ENCODE assay signal across 16 cellular contexts in genomic region chr11:1150769-1151365, GRCh38. TPM values are rescaled to one million over a fixed set of nuclear protein-coding genes. Genes with fewer than 3 reads are reported as not detected.
DNase-seq lines count a peak whose midpoint lies in the region; ATAC-seq, FAIRE-seq and TF ChIP-seq lines count a peak whose summit lies in the region.
"Had no signal": no experiment of that assay in that cellular context is flagged by ENCODE, and none has a peak within 500 bp of the region (broad histone marks: within the 10 kb centered on the region; RNA-seq: fewer than 3 reads in every experiment).

No MANE protein-coding gene starts in this region.

- no TSS peak for BruUV-seq in HepG2 (replicated peaks; lab: Mats Ljungman, UMichigan)

- DNase-seq in A172 (ENCODE audit: low spot score) (peak; percentile 19), GM10248 (ENCODE audit: extremely low spot score) (peak; percentile 13), bronchial epithelial cell (ENCODE audit: low read depth) (peak; percentile 17), HepG2 (ENCODE audit: low spot score) (no peak), RKO (ENCODE audit: low spot score) (no peak), NCI-H1092 treated with DMSO at 0.1 percent for 48 hours (lab: John Stamatoyannopoulos, UW) (no peak), NCI-H510A (lab: John Stamatoyannopoulos, UW) (no peak)
- DNase-seq: activated T-cell treated with anti-CD3 and anti-CD28 coated beads for 4 hours; body of pancreas; CD8-positive, alpha-beta T cell; gastrocnemius medialis; NCI-H510A treated with DMSO at 0.1 percent for 48 hours; stimulated activated CD4-positive, alpha-beta T cell treated with anti-CD3 and anti-CD28 coated beads, Interleukin-12 subunit alpha, Interleukin-12 subunit beta, amount 100 ng/mL, for 4 hours; stimulated activated naive CD8-positive, alpha-beta T cell treated with anti-CD3 and anti-CD28 coated beads, Interleukin-15, Interleukin-2, amounts not matched to agents 100 U/mL and 50 U/mL, for 24 hours; T-helper 1 cell had no signal

- no peak overlapping the region for H3K4me2 ChIP-seq in HepG2 (ENCODE audit: low read depth, low read length)

- H3K27ac ChIP-seq in HepG2 (ENCODE audit: extremely low read length, insufficient read depth, low read length) = no peak overlapping the region
- H3K27ac ChIP-seq: body of pancreas, gastrocnemius medialis had no signal

- H3K79me2 ChIP-seq in HepG2 (ENCODE audit: insufficient read depth, low read length) = no peaks in the 10 kb centered on the region

- no peak for TF ChIP-seq RAD21 in HepG2 (CRISPR knock-in tag; IDR thresholded peaks at IDR 0.05)

- no peak overlapping the region for H3K9ac ChIP-seq in HepG2 (ENCODE audit: insufficient read depth, low read depth, low read length)

- POLR2A ChIA-PET in GM10248 (lab: Yijun Ruan, JAX) = no interaction called here
- POLR2A ChIA-PET in HepG2 (lab: Yijun Ruan, JAX) = no interaction called here

- CTCF ChIA-PET in GM10248 (lab: Yijun Ruan, JAX) (no interaction called here), HepG2 (lab: Yijun Ruan, JAX; ENCODE audit: low intra/inter-chr PET ratio, low total read pairs) (no interaction called here)

- intact Hi-C loops in HepG2 (cut with micrococcal nuclease; ENCODE audit: unreplicated experiment) = no loop called here

- TF ChIP-seq POLR2A in HepG2 (IDR thresholded peaks at IDR 0.05; ENCODE audit: insufficient read depth in 1 of 2, low read depth in 2 of 2, low read length in 2 of 2) = no peak

- TF ChIP-seq CTCF in GM10248 (IDR thresholded peaks at IDR 0.05; ENCODE audit: control extremely low read depth, extremely low read depth, low read depth, missing control alignments) (no peak), bronchial epithelial cell (IDR thresholded peaks at IDR 0.05; ENCODE audit: insufficient read depth, low read length, severe bottlenecking) (no peak), HepG2 (CRISPR knock-in tag; IDR thresholded peaks at IDR 0.05) (no peak)

- H3K27me3 ChIP-seq in bronchial epithelial cell (ENCODE audit: control insufficient read depth, insufficient read depth, low read length) (no peaks in the 10 kb centered on the region), HepG2 (ENCODE audit: control insufficient read depth in 1 of 2, insufficient read depth in 2 of 2, low read length in 2 of 2) (peaks cover 7 to 45% of the 10 kb centered on the region in 2 experiments; a peak in 4 of 5 replicates)
- H3K27me3 ChIP-seq: body of pancreas had no signal

- 0% methylated on average over 15 of the region's 18 CpGs for WGBS in HepG2 (ENCODE audit: low lambda C conversion rate)

- TF ChIP-seq EP300 in HepG2 (IDR thresholded peaks at IDR 0.05; ENCODE audit: low read depth in 2 of 2, low read length in 2 of 2) (no peak), HepG2 (CRISPR knock-in tag; IDR thresholded peaks at IDR 0.05; ENCODE audit: borderline replicate concordance) (no peak)

- no peak for ATAC-seq in HepG2
- ATAC-seq in GM21526 (IDR thresholded peaks at IDR 0.05; ENCODE audit: low FRiP score, unreplicated experiment) = no peak
- ATAC-seq: body of pancreas; CD8-positive, alpha-beta T cell; stimulated activated naive CD8-positive, alpha-beta T cell treated with anti-CD3 and anti-CD28 coated beads, Interleukin-15, Interleukin-2, amounts not matched to agents 100 U/mL and 50 U/mL, for 24 hours had no signal

- H3K9me3 ChIP-seq in HepG2 (ENCODE audit: low read length) = no peaks in the 10 kb centered on the region
- H3K9me3 ChIP-seq: body of pancreas, gastrocnemius medialis had no signal

- in situ Hi-C loops in HepG2 (cut with HindIII; ENCODE audit: extremely low pct_ligation_motif_present, low pct_unique_long_range_greater_than_20kb) = no loop called here

- H4K20me1 ChIP-seq in HepG2 (ENCODE audit: insufficient read depth, low read length) = no peaks in the 10 kb centered on the region

- FAIRE-seq in bronchial epithelial cell (lab: Jason Lieb, UNC) (no peak), HepG2 (lab: Jason Lieb, UNC) (no peak)

- no peaks in the 10 kb centered on the region for H3K36me3 ChIP-seq in bronchial epithelial cell (ENCODE audit: control insufficient read depth, insufficient read depth, low read length)
- H3K36me3 ChIP-seq in HepG2 (replicated peaks in 1 of 2; ENCODE audit: control insufficient read depth in 1 of 2, insufficient read depth in 2 of 2, low read length in 2 of 2) = no peaks in the 10 kb centered on the region
- H3K36me3 ChIP-seq: gastrocnemius medialis had no signal

- H3K4me3 ChIP-seq in bronchial epithelial cell (ENCODE audit: low read depth, low read length) (no peak overlapping the region), HepG2 (replicated peaks in 1 of 3; ENCODE audit: insufficient read depth in 1 of 3, low read depth in 2 of 3, low read length in 3 of 3) (no peak overlapping the region)
- H3K4me3 ChIP-seq: body of pancreas, gastrocnemius medialis had no signal

- no peak overlapping the region for H2AFZ ChIP-seq in HepG2 (ENCODE audit: low read length)

- H3K4me1 ChIP-seq in HepG2 (ENCODE audit: insufficient read depth, low read length) = peaks cover 29% of the 10 kb centered on the region
- H3K4me1 ChIP-seq: body of pancreas, gastrocnemius medialis had no signal

TF ChIP-seq in HepG2, 621 proteins besides CTCF, POLR2A, EP300 and RAD21:
- no peak for TF ChIP-seq USF2 (IDR thresholded peaks at IDR 0.05; ENCODE audit: low read depth, low read length)
- TF ChIP-seq USF2 (CRISPR knock-in tag; IDR thresholded peaks at IDR 0.05; ENCODE audit: borderline replicate concordance) = no peak
- TF ChIP-seq FOSL2 (CRISPR knock-in tag; IDR thresholded peaks at IDR 0.05) = peak; percentile 19; the same call in 1 of the 2 replicates

RNA-seq across cellular contexts. Expression of gene MUC5AC, which starts 6.9 kb away (rescaled TPM):
- total RNA-seq in A172 (2014; rRNA removed; shearing (Covaris generic)) = not detected in 2 replicates
- total RNA-seq in bronchial epithelial cell (under 0.01 TPM in 1 of 2 replicates, not detected in the other), HepG2 (2016; rRNA removed; fragmentation: Illumina TruSeq; extraction: Trizol) (not detected in 2 replicates)
- not detected in 2 replicates for total RNA-seq in HepG2 (2016; cell fraction: cytosol; rRNA removed; fragmentation: Illumina TruSeq; extraction: Trizol; ENCODE audit: low read depth)
- total RNA-seq in HepG2 (2016; cell fraction: insoluble cytoplasmic fraction; rRNA removed; fragmentation: Illumina TruSeq; extraction: Trizol) = not detected in 2 replicates
- not detected in 2 replicates for total RNA-seq in HepG2 (2016; cell fraction: membrane; rRNA removed; fragmentation: Illumina TruSeq; extraction: Trizol)
- total RNA-seq in HepG2 (2016; cell fraction: nucleus; rRNA removed; fragmentation: Illumina TruSeq; extraction: Trizol) = not detected in 2 replicates
- polyA plus RNA-seq in HepG2 (2011; rRNA removed) = under 0.01 TPM in 2 replicates
- under 0.01 TPM in 1 of 2 replicates, not detected in the other for polyA plus RNA-seq in HepG2 (2011; cell fraction: cytosol; rRNA removed)
- polyA plus RNA-seq in HepG2 (2011; cell fraction: nucleus; rRNA removed) = 0.02 TPM in 2 replicates
- not detected in 2 replicates for polyA plus RNA-seq in HepG2 (2012)
- not detected in 2 replicates for polyA plus RNA-seq in HepG2 (2016; cell fraction: cytosol; fragmentation: Illumina TruSeq; extraction: Trizol; ENCODE audit: low read depth)
- not detected in 2 replicates for polyA plus RNA-seq in HepG2 (2016; cell fraction: insoluble cytoplasmic fraction; fragmentation: Illumina TruSeq; extraction: Trizol; ENCODE audit: low read depth)
- not detected in 2 replicates for polyA plus RNA-seq in HepG2 (2016; cell fraction: membrane; fragmentation: Illumina TruSeq; extraction: Trizol; ENCODE audit: low read depth)
- polyA plus RNA-seq in HepG2 (2016; cell fraction: nucleus; fragmentation: Illumina TruSeq; extraction: Trizol; ENCODE audit: insufficient read depth, low read depth) = 0.03 TPM in 1 of 2 replicates, not detected in the other
- not detected in 2 replicates for polyA minus RNA-seq in HepG2 (2011; rRNA and poly(A)+ RNA removed; ENCODE audit: low replicate concordance)
- polyA minus RNA-seq in HepG2 (2011; cell fraction: cytosol; rRNA and poly(A)+ RNA removed) = not detected in 2 replicates
- polyA minus RNA-seq in HepG2 (2011; cell fraction: nucleus; rRNA and poly(A)+ RNA removed) = not detected in 2 replicates
- total RNA-seq: CD8-positive, alpha-beta T cell; gastrocnemius medialis had no signal

Comparison
In these comparisons a context has a peak if more than half of its experiments do, and no peak if none do; other contexts are left out.
1. DNase-seq: peak in A172 (single experiment), GM10248 (single experiment) and bronchial epithelial cell (single experiment); none in HepG2 (single experiment), RKO (single experiment), NCI-H1092 treated with DMSO at 0.1 percent for 48 hours (single experiment) and NCI-H510A (single experiment).